ENCODE assay signal across 17 cellular contexts in genomic region chr7:108167460-108167859, GRCh38. TPM values are rescaled to one million over a fixed set of nuclear protein-coding genes. Genes with fewer than 3 reads are reported as not detected.
DNase-seq lines count a peak whose midpoint lies in the region; FAIRE-seq and TF ChIP-seq lines count a peak whose summit lies in the region.
"Had no signal": no experiment of that assay in that cellular context is flagged by ENCODE, and none has a peak within 500 bp of the region (broad histone marks: within the 10 kb centered on the region; RNA-seq: fewer than 3 reads in every experiment).

No MANE protein-coding gene starts in this region.

- H3K4me3 ChIP-seq in HAP-1 (no peak overlapping the region), astrocyte (ENCODE audit: insufficient read depth, low read depth, low read length) (no peak overlapping the region), uterus (no peak overlapping the region)
- H3K4me3 ChIP-seq: skin epidermis had no signal

- no peak for TF ChIP-seq POLR2A in uterus (IDR thresholded peaks at IDR 0.05)

- intact Hi-C loops in uterus (cut with DNase I; ENCODE audit: low total_unique reads) (no loop called here), CD14-positive monocyte (cut with micrococcal nuclease) (no loop called here)

- H3K27me3 Mint-ChIP-seq in astrocyte (ENCODE audit: low read depth, unreplicated experiment) (no peaks in the 10 kb centered on the region), CD14-positive monocyte (ENCODE audit: low read depth in 3 of 3) (peaks cover 0 to 7% (median 3%) of the 10 kb centered on the region in 3 donors)
- H3K27me3 Mint-ChIP-seq: activated CD4-positive, alpha-beta T cell treated with anti-CD3 and anti-CD28 coated beads, Interleukin-2, amount 10 ng/mL, durations not matched to agents 7 days and 5 days had no signal

- peak overlapping the region; percentile 12 for H3K9ac ChIP-seq in astrocyte (ENCODE audit: low read length)

- H3K4me1 ChIP-seq in HAP-1 (peaks cover 8% of the 10 kb centered on the region), astrocyte (ENCODE audit: insufficient read depth, low read length) (peaks cover 2% of the 10 kb centered on the region), uterus (no peaks in the 10 kb centered on the region)

- FAIRE-seq in astrocyte (lab: Jason Lieb, UNC) = no peak

- H3K4me3 Mint-ChIP-seq in astrocyte (ENCODE audit: unreplicated experiment) (no peak overlapping the region), CD14-positive monocyte (no peak overlapping the region)
- H3K4me3 Mint-ChIP-seq: activated CD4-positive, alpha-beta T cell treated with anti-CD3 and anti-CD28 coated beads, Interleukin-2, amount 10 ng/mL, durations not matched to agents 7 days and 5 days; activated T-cell treated with anti-CD3 and anti-CD28 coated beads, Interleukin-2, amount 50 U/mL, for 72 hours had no signal

- H4K20me1 ChIP-seq in astrocyte (ENCODE audit: insufficient read depth, low read length) = no peaks in the 10 kb centered on the region

- H3K9me3 Mint-ChIP-seq in astrocyte (ENCODE audit: unreplicated experiment) (no peaks in the 10 kb centered on the region), CD14-positive monocyte (peaks cover 0 to 6% (median 2%) of the 10 kb centered on the region in 7 donors)
- H3K9me3 Mint-ChIP-seq: activated CD4-positive, alpha-beta T cell treated with anti-CD3 and anti-CD28 coated beads, Interleukin-2, amount 10 ng/mL, durations not matched to agents 7 days and 5 days; activated T-cell treated with anti-CD3 and anti-CD28 coated beads, Interleukin-2, amount 50 U/mL, for 72 hours had no signal

- H3K27ac ChIP-seq in astrocyte (ENCODE audit: low read depth, low read length) = no peak overlapping the region
- H3K27ac ChIP-seq in uterus = no peak overlapping the region
- H3K27ac ChIP-seq: dorsolateral prefrontal cortex, skin epidermis had no signal

- no peak overlapping the region for H3K27ac Mint-ChIP-seq in astrocyte (ENCODE audit: unreplicated experiment)
- no peak overlapping the region for H3K27ac Mint-ChIP-seq in CD14-positive monocyte
- H3K27ac Mint-ChIP-seq: activated CD4-positive, alpha-beta T cell treated with anti-CD3 and anti-CD28 coated beads, Interleukin-2, amount 10 ng/mL, durations not matched to agents 7 days and 5 days; activated T-cell treated with anti-CD3 and anti-CD28 coated beads, Interleukin-2, amount 50 U/mL, for 72 hours had no signal

- DNase-seq in A172 (ENCODE audit: low spot score) = peak; percentile 13
- peak; percentile 48 to 91 for DNase-seq in HAP-1 (ENCODE audit: low spot score in 2 of 2)
- peak; percentile 28 for DNase-seq in astrocyte (ENCODE audit: low read depth)
- DNase-seq in iris pigment epithelial cell (ENCODE audit: low read depth) = peak; percentile 22
- no peak for DNase-seq in uterus
- DNase-seq in CD14-positive monocyte (ENCODE audit: low spot score) = no peak
- DNase-seq in nucleus accumbens (lab: John Stamatoyannopoulos, UW) = no peak
- no peak for DNase-seq in T-helper 1 cell
- DNase-seq: activated CD4-positive, alpha-beta T cell treated with anti-CD3 and anti-CD28 coated beads, Interleukin-2, amount 10 ng/mL, durations not matched to agents 7 days and 5 days; activated T-cell treated with anti-CD3 and anti-CD28 coated beads, Interleukin-2, amount 50 U/mL, for 72 hours; dorsolateral prefrontal cortex; foreskin melanocyte; NCI-H1930; occipital lobe; SHP77 treated with DMSO at 0.1 percent for 48 hours; stimulated activated naive CD4-positive, alpha-beta T cell treated with Interleukin-2 at 50 U/mL for 16 hours had no signal

- no peak overlapping the region for H2AFZ ChIP-seq in astrocyte (ENCODE audit: low read depth, low read length)

- in situ Hi-C loops in HAP-1 (cut with MboI; ENCODE audit: low sequenced_read_pairs) = no loop called here

- peaks cover 2% of the 10 kb centered on the region; the same call in 1 of the 2 replicates for H3K27me3 ChIP-seq in HAP-1 (ENCODE audit: low read depth)
- H3K27me3 ChIP-seq in astrocyte (ENCODE audit: insufficient read depth, low read length) = no peaks in the 10 kb centered on the region
- no peaks in the 10 kb centered on the region for H3K27me3 ChIP-seq in uterus
- H3K27me3 ChIP-seq: dorsolateral prefrontal cortex had no signal

- peak overlapping the region; percentile 73 for H3K4me2 ChIP-seq in astrocyte (ENCODE audit: low read length)

- no peaks in the 10 kb centered on the region for H3K36me3 Mint-ChIP-seq in astrocyte (ENCODE audit: low read depth, unreplicated experiment)
- H3K36me3 Mint-ChIP-seq in CD14-positive monocyte = no peaks in the 10 kb centered on the region

- no peak for TF ChIP-seq CTCF in astrocyte (IDR thresholded peaks at IDR 0.05; ENCODE audit: insufficient read depth, low read depth, low read length)
- no peak for TF ChIP-seq CTCF in uterus (IDR thresholded peaks at IDR 0.05)
- no peak for TF ChIP-seq CTCF in CD14-positive monocyte (IDR thresholded peaks at IDR 0.05)

- H3K4me1 Mint-ChIP-seq in astrocyte (ENCODE audit: low read depth, unreplicated experiment) (no peaks in the 10 kb centered on the region), CD14-positive monocyte (no peaks in the 10 kb centered on the region)
- H3K4me1 Mint-ChIP-seq: activated CD4-positive, alpha-beta T cell treated with anti-CD3 and anti-CD28 coated beads, Interleukin-2, amount 10 ng/mL, durations not matched to agents 7 days and 5 days had no signal

- H3K9me3 ChIP-seq in HAP-1 (no peaks in the 10 kb centered on the region), astrocyte (ENCODE audit: insufficient read depth, low read depth, low read length) (no peaks in the 10 kb centered on the region), uterus (no peaks in the 10 kb centered on the region)

- no peaks in the 10 kb centered on the region for H3K79me2 ChIP-seq in astrocyte (ENCODE audit: insufficient read depth, low read length)

- H3K36me3 ChIP-seq in HAP-1 (replicated peaks) (no peaks in the 10 kb centered on the region), astrocyte (ENCODE audit: insufficient read depth, low read length) (no peaks in the 10 kb centered on the region), uterus (no peaks in the 10 kb centered on the region)

RNA-seq across cellular contexts. Expression of gene LAMB4, which starts 37.3 kb away (rescaled TPM):
- 0.19 TPM in 1 of 2 replicates, not detected in the other for total RNA-seq in A172 (2014; rRNA removed; shearing (Covaris generic))
- total RNA-seq in astrocyte = 0.16 and 0.41 TPM in 2 replicates
- under 1 TPM in 2 of 4 donors, not detected in 2; 0.59 to 0.90 TPM for total RNA-seq in uterus
- not detected for polyA plus RNA-seq in CD14-positive monocyte
- total RNA-seq: activated CD4-positive, alpha-beta T cell treated with anti-CD3 and anti-CD28 coated beads, Interleukin-2, amount 10 ng/mL, durations not matched to agents 7 days and 5 days; activated T-cell treated with anti-CD3 and anti-CD28 coated beads, Interleukin-2, amount 50 U/mL, for 72 hours had no signal

Comparison
In these comparisons a context has a peak if more than half of its experiments do, and no peak if none do; other contexts are left out.
1. DNase-seq: peak in A172 (single experiment), HAP-1 (2 of 2), astrocyte (single experiment) and iris pigment epithelial cell (single experiment); none in uterus (0 of 2), CD14-positive monocyte (single experiment), nucleus accumbens (0 of 56) and T-helper 1 cell (0 of 5).